Comparison of ENCODE assay signal across 9 cellular contexts in the genomic region with DNA sequence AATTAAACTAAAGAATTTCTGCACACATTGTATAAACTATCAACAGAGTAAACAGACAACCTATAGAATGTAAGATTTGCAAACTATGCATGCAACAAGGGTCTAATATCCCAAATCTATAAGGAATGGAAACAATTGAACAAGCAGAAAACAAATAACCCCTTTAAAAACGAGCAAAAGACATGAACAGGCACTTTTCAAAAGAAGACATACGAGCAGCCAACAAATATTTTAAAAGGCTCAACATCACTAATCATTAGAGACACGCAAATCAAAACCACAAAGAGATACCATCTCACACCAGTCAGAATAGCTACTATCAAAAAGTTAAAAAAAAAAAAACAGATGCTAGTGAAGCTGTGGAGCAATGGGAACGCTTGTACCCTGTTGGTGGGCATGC. TPM values are rescaled to one million over a fixed set of nuclear protein-coding genes. Genes with fewer than 3 reads are reported as not detected.
"Had no signal": no experiment of that assay in that cellular context is flagged by ENCODE, and none has a peak within 500 bp of the region (broad histone marks: within the 10 kb centered on the region; RNA-seq: fewer than 3 reads in every experiment).

No MANE protein-coding gene starts in this region.

- ATAC-seq: HepG2, K562 had no signal

- H3K27ac ChIP-seq: HL-60 had no signal

- H3K27me3 Mint-ChIP-seq: IgD-negative memory B cell had no signal

- H3K27ac Mint-ChIP-seq: IgD-negative memory B cell had no signal

- H3K4me3 ChIP-seq: K562 had no signal

- DNase-seq: IMR-90, KBM-7, KG1 had no signal

RNA-seq across cellular contexts. Expression of a gene that starts 4.7 kb away (rescaled TPM):
- polyA plus RNA-seq: IgD-negative memory B cell had no signal

RNA-seq across cellular contexts. Expression of a gene that starts 24.4 kb away (rescaled TPM):
- total RNA-seq: HT-29, HT1080, IMR-90, K562 had no signal
- polyA plus RNA-seq: IgD-negative memory B cell had no signal
